Comparison of ENCODE assay signal across 13 cellular contexts in the genomic region with DNA sequence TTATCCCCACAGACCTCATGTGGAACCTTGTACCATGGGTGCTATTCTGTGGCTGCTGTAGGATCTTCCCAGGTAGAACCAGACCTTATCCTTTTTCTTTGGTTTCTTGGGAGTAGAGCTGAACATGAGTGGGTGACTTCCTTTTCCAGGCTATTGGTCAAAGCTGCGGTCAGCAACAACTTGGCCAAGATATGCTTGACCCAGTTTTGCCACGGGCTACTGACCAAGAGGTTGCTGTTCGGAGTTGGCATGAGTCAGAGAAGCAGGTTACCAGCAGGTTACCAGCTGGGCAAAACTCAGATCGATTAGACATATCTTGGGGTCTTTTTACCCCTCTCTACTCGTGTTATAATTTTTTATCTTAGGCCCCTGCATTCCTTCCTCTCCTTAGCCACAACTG. TPM values are rescaled to one million over a fixed set of nuclear protein-coding genes. Genes with fewer than 3 reads are reported as not detected.
DNase-seq lines count a peak whose midpoint lies in the region; ATAC-seq, FAIRE-seq and TF ChIP-seq lines count a peak whose summit lies in the region.
"Had no signal": no experiment of that assay in that cellular context is flagged by ENCODE, and none has a peak within 500 bp of the region (broad histone marks: within the 10 kb centered on the region; RNA-seq: fewer than 3 reads in every experiment).

No MANE protein-coding gene starts in this region.

- H3K79me2 ChIP-seq in astrocyte (ENCODE audit: insufficient read depth, low read length): no peaks in the 10 kb centered on the region

- intact Hi-C loops in Calu3 (cut with micrococcal nuclease; ENCODE audit: unreplicated experiment) (loop anchor here (2.0 kb wide), 3 partner anchors 22 to 38 kb away; no protein-coding TSS in a partner anchor), lower lobe of right lung (cut with DNase I) (no loop called here)

- CTCF ChIA-PET in Calu3 (lab: Charles Lee): interaction anchor here (0.9 to 1.6 kb wide), 8 partner anchors 13 to 445 kb away, joined by 3 to 10 read pairs (median 4); no protein-coding TSS in a partner anchor

- H2AFZ ChIP-seq in astrocyte (ENCODE audit: low read depth, low read length): peak overlapping the region; percentile 3

- H3K27me3 Mint-ChIP-seq in Calu3 (ENCODE audit: unreplicated experiment): no peaks in the 10 kb centered on the region
- H3K27me3 Mint-ChIP-seq in astrocyte (ENCODE audit: low read depth, unreplicated experiment): no peaks in the 10 kb centered on the region
- H3K27me3 Mint-ChIP-seq: activated T-helper 17 cell treated with anti-CD3 and anti-CD28 coated beads, Interleukin-2, amount 50 U/mL, for 72 hours; CD4-positive, CD25-positive, alpha-beta regulatory T cell; central memory CD8-positive, alpha-beta T cell had no signal

- H3K9me3 Mint-ChIP-seq in Calu3 (ENCODE audit: low read depth, unreplicated experiment) (no peaks in the 10 kb centered on the region), astrocyte (ENCODE audit: unreplicated experiment) (no peaks in the 10 kb centered on the region)
- H3K9me3 Mint-ChIP-seq: activated T-helper 17 cell treated with anti-CD3 and anti-CD28 coated beads, Interleukin-2, amount 50 U/mL, for 72 hours; CD4-positive, CD25-positive, alpha-beta regulatory T cell; central memory CD8-positive, alpha-beta T cell had no signal

- ATAC-seq in HG03571 (IDR thresholded peaks at IDR 0.05; ENCODE audit: unreplicated experiment): peak; percentile 52
- ATAC-seq in lower lobe of right lung: peak; percentile 70 to 83
- ATAC-seq in HG02938 (IDR thresholded peaks at IDR 0.05; ENCODE audit: unreplicated experiment): no peak
- ATAC-seq in GM21360 (IDR thresholded peaks at IDR 0.05; ENCODE audit: unreplicated experiment): no peak
- ATAC-seq: activated T-helper 17 cell treated with anti-CD3 and anti-CD28 coated beads, Interleukin-2, amount 50 U/mL, for 72 hours had no signal

- peaks cover 31% of the 10 kb centered on the region for H3K4me1 Mint-ChIP-seq in Calu3 (ENCODE audit: low read depth, unreplicated experiment)
- no peaks in the 10 kb centered on the region for H3K4me1 Mint-ChIP-seq in astrocyte (ENCODE audit: low read depth, unreplicated experiment)
- H3K4me1 Mint-ChIP-seq: activated T-helper 17 cell treated with anti-CD3 and anti-CD28 coated beads, Interleukin-2, amount 50 U/mL, for 72 hours had no signal

- H3K36me3 ChIP-seq in astrocyte (ENCODE audit: insufficient read depth, low read length) (no peaks in the 10 kb centered on the region), lower lobe of right lung (no peaks in the 10 kb centered on the region)

- H3K36me3 Mint-ChIP-seq in Calu3 (ENCODE audit: insufficient read depth, unreplicated experiment) (no peaks in the 10 kb centered on the region), astrocyte (ENCODE audit: low read depth, unreplicated experiment) (no peaks in the 10 kb centered on the region)
- H3K36me3 Mint-ChIP-seq: CD4-positive, CD25-positive, alpha-beta regulatory T cell had no signal

- H3K4me1 ChIP-seq in astrocyte (ENCODE audit: insufficient read depth, low read length) (peaks cover 4% of the 10 kb centered on the region), lower lobe of right lung (no peaks in the 10 kb centered on the region)

- TF ChIP-seq CTCF in Calu3 (IDR thresholded peaks at IDR 0.05; ENCODE audit: unreplicated experiment): no peak
- no peak for TF ChIP-seq CTCF in astrocyte (IDR thresholded peaks at IDR 0.05; ENCODE audit: insufficient read depth, low read depth, low read length)
- TF ChIP-seq CTCF in lower lobe of right lung (IDR thresholded peaks at IDR 0.05): no peak

- DNase-seq in Calu3: peak; percentile 71
- peak; percentile 75 for DNase-seq in astrocyte (ENCODE audit: low read depth)
- DNase-seq in lower lobe of right lung: no peak
- DNase-seq in GM03348 (ENCODE audit: low spot score): no peak
- no peak for DNase-seq in NCI-H2227 (lab: John Stamatoyannopoulos, UW; ENCODE audit: unreplicated experiment)
- DNase-seq: activated CD4-positive, alpha-beta T cell treated with anti-CD3 and anti-CD28 coated beads for 4 hours; CD4-positive, CD25-positive, alpha-beta regulatory T cell; SHP77 treated with DMSO at 0.1 percent for 48 hours had no signal

- H3K4me2 ChIP-seq in astrocyte (ENCODE audit: low read length): no peak overlapping the region

- BruUV-seq in Calu3 (replicated peaks; lab: Mats Ljungman, UMichigan): no TSS peak

- H3K27me3 ChIP-seq in astrocyte (ENCODE audit: insufficient read depth, low read length) (no peaks in the 10 kb centered on the region), lower lobe of right lung (ENCODE audit: low read depth) (no peaks in the 10 kb centered on the region)

- no peak overlapping the region for H3K9ac ChIP-seq in astrocyte (ENCODE audit: low read length)

- H3K27ac Mint-ChIP-seq in Calu3 (ENCODE audit: unreplicated experiment): peak overlapping the region; percentile 80
- H3K27ac Mint-ChIP-seq in astrocyte (ENCODE audit: unreplicated experiment): no peak overlapping the region
- H3K27ac Mint-ChIP-seq: activated T-helper 17 cell treated with anti-CD3 and anti-CD28 coated beads, Interleukin-2, amount 50 U/mL, for 72 hours; CD4-positive, CD25-positive, alpha-beta regulatory T cell had no signal

- H3K27ac ChIP-seq in astrocyte (ENCODE audit: low read depth, low read length): no peak overlapping the region
- no peak overlapping the region for H3K27ac ChIP-seq in lower lobe of right lung

- no peaks in the 10 kb centered on the region for H4K20me1 ChIP-seq in astrocyte (ENCODE audit: insufficient read depth, low read length)

- FAIRE-seq in astrocyte (lab: Jason Lieb, UNC): no peak

- peak overlapping the region; percentile 51 for H3K4me3 Mint-ChIP-seq in Calu3 (ENCODE audit: low read depth, unreplicated experiment)
- no peak overlapping the region for H3K4me3 Mint-ChIP-seq in astrocyte (ENCODE audit: unreplicated experiment)
- H3K4me3 Mint-ChIP-seq: activated T-helper 17 cell treated with anti-CD3 and anti-CD28 coated beads, Interleukin-2, amount 50 U/mL, for 72 hours; central memory CD8-positive, alpha-beta T cell had no signal

- no peaks in the 10 kb centered on the region for H3K9me3 ChIP-seq in astrocyte (ENCODE audit: insufficient read depth, low read depth, low read length)
- H3K9me3 ChIP-seq in lower lobe of right lung: no peaks in the 10 kb centered on the region

- no peak overlapping the region for H3K4me3 ChIP-seq in astrocyte (ENCODE audit: insufficient read depth, low read depth, low read length)
- no peak overlapping the region for H3K4me3 ChIP-seq in lower lobe of right lung

RNA-seq across cellular contexts. Expression of a gene that starts 36.7 kb away (rescaled TPM):
- total RNA-seq in Calu3 (2022) (152 and 159 TPM in 2 replicates), astrocyte (20.2 and 27.6 TPM in 2 replicates), lower lobe of right lung (14.3 TPM)

Comparison
In these comparisons a context has a peak if more than half of its experiments do, and no peak if none do; other contexts are left out.
1. DNase-seq: peak in Calu3 (single experiment) and astrocyte (single experiment); none in lower lobe of right lung (single experiment), GM03348 (single experiment) and NCI-H2227 (single experiment).
2. ATAC-seq: peak in HG03571 (single experiment) and lower lobe of right lung (2 of 2); none in HG02938 (single experiment) and GM21360 (single experiment).